Comparison of ENCODE assay signal across 8 cellular contexts in the genomic region with DNA sequence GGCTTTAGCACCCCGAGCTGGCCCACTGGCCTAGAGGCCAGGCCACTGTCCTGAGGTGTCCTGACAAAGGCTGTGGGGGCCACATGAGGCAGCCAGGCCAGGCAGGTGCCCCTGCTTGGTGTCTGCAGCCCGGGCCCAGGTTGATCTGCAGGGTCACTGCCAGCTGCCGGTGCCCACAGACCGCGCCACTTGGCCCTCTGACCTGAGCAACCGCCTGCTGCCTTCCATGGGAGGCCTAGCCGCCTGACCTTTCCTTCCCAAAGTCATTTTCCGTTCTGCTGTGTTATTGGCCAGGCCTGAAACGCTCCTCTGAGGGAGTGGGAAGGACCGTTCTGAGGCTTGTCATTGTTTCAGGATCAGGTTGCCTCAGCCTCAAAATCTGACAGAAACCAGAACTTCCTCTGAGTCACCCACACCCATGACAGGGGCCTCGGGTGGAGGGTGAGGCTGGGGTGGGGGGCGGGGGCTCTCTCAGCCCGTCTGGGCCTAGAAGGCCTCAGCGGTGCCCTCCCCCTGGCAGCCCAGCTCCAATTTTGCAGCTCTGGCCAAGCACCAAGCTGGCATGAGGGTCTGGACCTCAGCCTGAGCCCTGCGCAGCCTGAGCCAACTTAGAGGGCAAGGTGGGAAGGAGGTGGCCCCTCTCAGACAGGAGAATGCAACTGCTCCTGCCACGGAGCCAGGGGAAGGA.
A peak's percentile ranks its signal among the peaks of the same experiment; 100 is the strongest.
DNase-seq lines count a peak whose midpoint lies in the region; ATAC-seq and TF ChIP-seq lines count a peak whose summit lies in the region.

No MANE protein-coding gene starts in this region.

- H3K9ac ChIP-seq in colonic mucosa (ENCODE audit: low read depth in 2 of 2, low read length in 2 of 2), result no peak overlapping the region

- no peak for TF ChIP-seq CTCF in colonic mucosa (IDR thresholded peaks at IDR 0.05)

- no peaks in the 10 kb centered on the region for H3K9me3 ChIP-seq in colonic mucosa

- peak; percentile 43 for DNase-seq in activated CD4-positive, CD25-positive, alpha-beta regulatory T cell treated with anti-CD3 and anti-CD28 coated beads, Interleukin-2, amount 50 U/mL, for 72 hours
- no peak for DNase-seq in colonic mucosa
- peak; percentile 31 for DNase-seq in mucosa of gallbladder (ENCODE audit: low spot score)
- DNase-seq in stimulated activated naive CD8-positive, alpha-beta T cell treated with anti-CD3 and anti-CD28 coated beads, Interleukin-15, Interleukin-2, amounts not matched to agents 100 U/mL and 50 U/mL, for 24 hours, result peak; percentile 62
- no peak for DNase-seq in DMS153 treated with DMSO at 0.1 percent for 48 hours (lab: John Stamatoyannopoulos, UW; ENCODE audit: unreplicated experiment)

- no peak overlapping the region for H3K4me3 ChIP-seq in colonic mucosa

- ATAC-seq in GM18868 (IDR thresholded peaks at IDR 0.05; ENCODE audit: unreplicated experiment), result peak; percentile 83
- ATAC-seq in HG03175 (IDR thresholded peaks at IDR 0.05; ENCODE audit: unreplicated experiment), result peak; percentile 58
- ATAC-seq in stimulated activated naive CD8-positive, alpha-beta T cell treated with anti-CD3 and anti-CD28 coated beads, Interleukin-15, Interleukin-2, amounts not matched to agents 100 U/mL and 50 U/mL, for 24 hours, result peak; percentile 97
- ATAC-seq in GM19328 (IDR thresholded peaks at IDR 0.05; ENCODE audit: unreplicated experiment), result no peak

- no peaks in the 10 kb centered on the region for H3K27me3 ChIP-seq in colonic mucosa

- H3K27ac ChIP-seq in colonic mucosa, result peak overlapping the region; percentile 35

- H3K36me3 ChIP-seq in colonic mucosa, result no peaks in the 10 kb centered on the region

- H3K4me1 ChIP-seq in colonic mucosa, result peaks cover 8% of the 10 kb centered on the region

- intact Hi-C loops in colonic mucosa (cut with DNase I), result no loop called here

Comparison
In these comparisons a context has a peak if more than half of its experiments do, and no peak if none do; other contexts are left out.
1. DNase-seq: peak in activated CD4-positive, CD25-positive, alpha-beta regulatory T cell treated with anti-CD3 and anti-CD28 coated beads, Interleukin-2, amount 50 U/mL, for 72 hours (single experiment), mucosa of gallbladder (single experiment) and stimulated activated naive CD8-positive, alpha-beta T cell treated with anti-CD3 and anti-CD28 coated beads, Interleukin-15, Interleukin-2, amounts not matched to agents 100 U/mL and 50 U/mL, for 24 hours (single experiment); none in colonic mucosa (single experiment) and DMS153 treated with DMSO at 0.1 percent for 48 hours (single experiment).